Comparison of ENCODE assay signal across 19 cellular contexts in the genomic region with DNA sequence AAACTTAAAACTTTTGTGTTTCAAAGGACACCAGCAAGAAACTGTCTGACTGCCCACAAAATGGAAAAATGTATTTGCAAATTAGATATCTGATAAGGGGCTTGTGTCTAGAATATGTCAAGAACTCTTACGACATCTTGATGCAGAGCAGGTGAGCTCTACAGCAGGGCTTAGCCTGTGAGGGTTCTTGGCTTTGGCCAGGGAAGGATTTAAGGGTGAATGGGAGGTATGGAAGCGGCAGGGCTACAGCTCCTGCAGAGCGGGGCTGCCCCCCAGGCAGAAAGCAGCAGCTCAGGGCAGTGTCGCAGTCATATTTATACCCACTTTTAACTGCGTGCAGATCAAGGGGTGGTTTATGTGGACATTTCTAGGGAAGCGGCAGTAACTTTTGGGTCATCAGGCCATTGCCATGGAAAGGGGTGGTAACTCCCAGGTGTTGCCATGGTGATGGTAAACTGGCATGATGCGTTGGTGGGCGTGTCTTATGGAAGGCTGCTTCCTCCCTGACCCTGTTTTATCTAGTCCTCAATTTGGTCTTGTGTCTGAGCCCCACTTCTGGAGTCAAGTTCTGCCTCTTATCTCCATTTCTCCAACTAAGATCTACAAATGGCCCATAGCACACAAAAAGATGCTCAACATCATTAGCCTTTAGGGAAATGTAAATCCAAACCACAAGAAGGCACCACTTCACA. TPM values are rescaled to one million over a fixed set of nuclear protein-coding genes. Genes with fewer than 3 reads are reported as not detected.
DNase-seq lines count a peak whose midpoint lies in the region; ATAC-seq and TF ChIP-seq lines count a peak whose summit lies in the region.
"Had no signal": no experiment of that assay in that cellular context is flagged by ENCODE, and none has a peak within 500 bp of the region (broad histone marks: within the 10 kb centered on the region; RNA-seq: fewer than 3 reads in every experiment).

No MANE protein-coding gene starts in this region.

- TF ChIP-seq POLR2A in erythroblast (IDR thresholded peaks at IDR 0.05; ENCODE audit: low read length) (no peak), GM18505 (IDR thresholded peaks at IDR 0.05; ENCODE audit: borderline replicate concordance, extremely low read depth, insufficient read depth, insufficient read length) (no peak)

- TF ChIP-seq CTCF in CD14-positive monocyte (IDR thresholded peaks at IDR 0.05) (no peak), Panc1 (IDR thresholded peaks at IDR 0.05) (no peak)

- intact Hi-C loops in CD14-positive monocyte (cut with micrococcal nuclease) (no loop called here), Panc1 (cut with micrococcal nuclease; ENCODE audit: unreplicated experiment) (no loop called here)

- H3K36me3 ChIP-seq in Panc1 (ENCODE audit: control insufficient read depth, insufficient read depth, low read length) (no peaks in the 10 kb centered on the region), rectal smooth muscle tissue (ENCODE audit: control insufficient read depth, insufficient read depth, low read length) (no peaks in the 10 kb centered on the region)

- ATAC-seq in Panc1 (0 out of 2 replicates have a peak, but pooled peaks have one; percentile 57), GM18505 (IDR thresholded peaks at IDR 0.05; ENCODE audit: unreplicated experiment) (no peak), GM21737 (IDR thresholded peaks at IDR 0.05; ENCODE audit: unreplicated experiment) (no peak), GM19467 (IDR thresholded peaks at IDR 0.05; ENCODE audit: unreplicated experiment) (no peak)

- no peak overlapping the region for H3K27ac Mint-ChIP-seq in CD14-positive monocyte
- H3K27ac Mint-ChIP-seq: CD4-positive, alpha-beta memory T cell had no signal

- no TSS peak for BruUV-seq in Panc1 (replicated peaks; lab: Mats Ljungman, UMichigan)

- H3K4me3 ChIP-seq in Panc1 (ENCODE audit: low read depth in 2 of 2, low read length in 2 of 2) = no peak overlapping the region
- H3K4me3 ChIP-seq in rectal smooth muscle tissue (ENCODE audit: low read length) = no peak overlapping the region

- H3K27ac ChIP-seq in Panc1 (ENCODE audit: low read length) (no peak overlapping the region), rectal smooth muscle tissue (ENCODE audit: low read depth, low read length) (no peak overlapping the region)
- H3K27ac ChIP-seq: HL-60 had no signal

- CTCF ChIA-PET in Panc1 (lab: Charles Lee) = no interaction called here

- no peaks in the 10 kb centered on the region for H3K27me3 ChIP-seq in Panc1 (ENCODE audit: control insufficient read depth, insufficient read depth, low read length)
- H3K27me3 ChIP-seq in rectal smooth muscle tissue (ENCODE audit: control insufficient read depth, insufficient read depth, low read length) = no peaks in the 10 kb centered on the region

- no peaks in the 10 kb centered on the region for H3K36me3 Mint-ChIP-seq in CD14-positive monocyte

- H3K9me3 ChIP-seq in Panc1 (ENCODE audit: control insufficient read depth, insufficient read depth, low read depth, low read length) = no peaks in the 10 kb centered on the region

- peaks cover 0 to 2% (median 0%) of the 10 kb centered on the region in 3 donors for H3K27me3 Mint-ChIP-seq in CD14-positive monocyte (ENCODE audit: low read depth in 3 of 3)
- H3K27me3 Mint-ChIP-seq: CD4-positive, alpha-beta memory T cell had no signal

- POLR2A ChIA-PET in Panc1 (lab: Charles Lee) = no interaction called here

- H3K4me3 Mint-ChIP-seq in CD14-positive monocyte = no peak overlapping the region
- H3K4me3 Mint-ChIP-seq: CD4-positive, alpha-beta memory T cell had no signal

- peak; percentile 27 for DNase-seq in CD14-positive monocyte (ENCODE audit: low spot score)
- DNase-seq in Panc1 (ENCODE audit: low read depth, low spot score) = no peak
- peak; percentile 15 to 29 for DNase-seq in erythroblast (lab: John Stamatoyannopoulos, UW)
- DNase-seq in cortex of kidney (lab: John Stamatoyannopoulos, UW) = no peak
- DNase-seq: ACHN; CD4-positive, alpha-beta memory T cell; GF-D8; GOT3; KG1; NCI-H1048; NCI-H146; NCI-H2081 treated with DMSO at 0.1 percent for 48 hours; NCI-H82; SIG-M5 had no signal

- H3K9ac ChIP-seq in rectal smooth muscle tissue (ENCODE audit: low read length) = peak overlapping the region; percentile 30

- no peaks in the 10 kb centered on the region for H3K4me1 Mint-ChIP-seq in CD14-positive monocyte
- H3K4me1 Mint-ChIP-seq: CD4-positive, alpha-beta memory T cell had no signal

- in situ Hi-C loops in Panc1 (cut with HindIII; ENCODE audit: low pct_unique_long_range_greater_than_20kb, low sequenced_read_pairs) = no loop called here

- peaks cover 3 to 13% (median 8%) of the 10 kb centered on the region in 7 donors for H3K9me3 Mint-ChIP-seq in CD14-positive monocyte

- H3K4me1 ChIP-seq in Panc1 (ENCODE audit: control insufficient read depth, insufficient read depth, low read length) (no peaks in the 10 kb centered on the region), rectal smooth muscle tissue (ENCODE audit: control insufficient read depth, insufficient read depth, low read length) (no peaks in the 10 kb centered on the region)

RNA-seq across cellular contexts. Expression of a gene that starts 23.2 kb away (rescaled TPM):
- 1 to 10 TPM; 1.5 to 1.7 TPM for polyA plus RNA-seq in CD14-positive monocyte
- 21.3 TPM for total RNA-seq in Panc1 (2021; ENCODE audit: unreplicated experiment)
- 13.2 TPM for polyA plus RNA-seq in Panc1 (2012; ENCODE audit: insufficient read length)

RNA-seq across cellular contexts. Expression of a gene that starts 23.4 kb away (rescaled TPM):
- 100 to 1,000 TPM; 193 to 235 TPM for polyA plus RNA-seq in CD14-positive monocyte
- 235 TPM for total RNA-seq in Panc1 (2021; ENCODE audit: unreplicated experiment)
- polyA plus RNA-seq in Panc1 (2012; ENCODE audit: insufficient read length) = 207 TPM

RNA-seq across cellular contexts. Expression of a gene that starts 44.2 kb away (rescaled TPM):
- 10 to 100 TPM in 1 of 2 donors, 1 to 10 TPM in 1; 8.2 to 10.5 TPM for polyA plus RNA-seq in CD14-positive monocyte
- total RNA-seq in Panc1 (2021; ENCODE audit: unreplicated experiment) = 49.8 TPM
- polyA plus RNA-seq in Panc1 (2012; ENCODE audit: insufficient read length) = 69.0 TPM

Comparison
In these comparisons a context has a peak if more than half of its experiments do, and no peak if none do; other contexts are left out.
1. DNase-seq: peak in CD14-positive monocyte (single experiment) and erythroblast (2 of 2); none in Panc1 (single experiment) and cortex of kidney (single experiment).